In genomic region chr17:17665255-17665654, GRCh38 we compare ENCODE assay signal across 25 cellular contexts. TPM values are rescaled to one million over a fixed set of nuclear protein-coding genes. Genes with fewer than 3 reads are reported as not detected.
DNase-seq lines count a peak whose midpoint lies in the region; ATAC-seq, FAIRE-seq and TF ChIP-seq lines count a peak whose summit lies in the region.
"Had no signal": no experiment of that assay in that cellular context is flagged by ENCODE, and none has a peak within 500 bp of the region (broad histone marks: within the 10 kb centered on the region; RNA-seq: fewer than 3 reads in every experiment).

No MANE protein-coding gene starts in this region.

- no TSS peak for BruUV-seq in OCI-LY7 (replicated peaks; lab: Mats Ljungman, UMichigan)
- BruUV-seq in K562 (replicated peaks; lab: Mats Ljungman, UMichigan): no TSS peak

- H3K4me2 ChIP-seq in OCI-LY7 (ENCODE audit: low read length) (no peak overlapping the region), K562 (ENCODE audit: insufficient read depth, low read length) (no peak overlapping the region)
- H3K4me2 ChIP-seq: A549 had no signal

- POLR2A ChIA-PET in OCI-LY7 (lab: Charles Lee) (interaction anchor here (0.5 to 1.5 kb wide), 4 partner anchors 15 to 263 kb away, joined by 3 to 6 read pairs (median 4); no protein-coding TSS in a partner anchor), K562 (lab: Yijun Ruan, JAX) (interaction anchor here (0.6 to 0.8 kb wide), 2 partner anchors 10 to 95 kb away, joined by 3 to 6 read pairs; no protein-coding TSS in a partner anchor)

- H3K36me3 Mint-ChIP-seq in nephron progenitor cell (ENCODE audit: low read depth) (no peaks in the 10 kb centered on the region), osteocyte (ENCODE audit: unreplicated experiment) (no peaks in the 10 kb centered on the region)
- H3K36me3 Mint-ChIP-seq in activated naive CD8-positive, alpha-beta T cell treated with anti-CD3 and anti-CD28 coated beads, Interleukin-2, amount 50 U/mL, for 24 hours (ENCODE audit: low read depth): no peaks in the 10 kb centered on the region
- H3K36me3 Mint-ChIP-seq: CD8-positive, alpha-beta T cell had no signal

- no peak for TF ChIP-seq POLR2A in GM12891 (IDR thresholded peaks at IDR 0.05; ENCODE audit: low read depth, low read length)
- no peak for TF ChIP-seq POLR2A in K562 (conservative IDR thresholded peaks at IDR 0.05)

- H3K9me2 ChIP-seq in OCI-LY7 (ENCODE audit: insufficient read depth, low read length): no peaks in the 10 kb centered on the region

- peaks cover 4% of the 10 kb centered on the region for H3K9me3 Mint-ChIP-seq in nephron progenitor cell
- H3K9me3 Mint-ChIP-seq in activated naive CD8-positive, alpha-beta T cell treated with anti-CD3 and anti-CD28 coated beads, Interleukin-2, amount 50 U/mL, for 24 hours: no peaks in the 10 kb centered on the region
- no peaks in the 10 kb centered on the region for H3K9me3 Mint-ChIP-seq in osteocyte (ENCODE audit: unreplicated experiment)
- H3K9me3 Mint-ChIP-seq: CD4-positive, alpha-beta T cell; CD8-positive, alpha-beta T cell had no signal

- no peak for TF ChIP-seq EP300 in K562 (IDR thresholded peaks at IDR 0.05; ENCODE audit: low read length)

- H3K4me3 ChIP-seq in OCI-LY7 (ENCODE audit: low read depth, low read length, poor library complexity, severe bottlenecking) (no peak overlapping the region), K562 (no peak overlapping the region)
- H3K4me3 ChIP-seq in effector memory CD4-positive, alpha-beta T cell (ENCODE audit: insufficient read depth, low read depth, low read length, poor library complexity, severe bottlenecking): no peak overlapping the region
- H3K4me3 ChIP-seq: A549; BLaER1 treated with 17β-estradiol and CSF1 and Interleukin-3, amounts not matched to agents 10 nM and 100 nM had no signal

- no peak for TF ChIP-seq RAD21 in K562 (CRISPR knock-in tag; conservative IDR thresholded peaks at IDR 0.05 in 1 of 2, IDR thresholded peaks at IDR 0.05 in 1 of 2)

- FAIRE-seq in GM12891 (lab: Jason Lieb, UNC): peak; percentile 33
- no peak for FAIRE-seq in K562 (lab: Jason Lieb, UNC)
- FAIRE-seq: A549, D721Med, G401.6, GM12892, GM18507, GM19239 had no signal

- in situ Hi-C loops in K562 (cut with MboI): no loop called here

- H3K27ac ChIP-seq in OCI-LY7 (ENCODE audit: low read depth, low read length, poor library complexity, severe bottlenecking) (no peak overlapping the region), K562 (ENCODE audit: extremely low read depth, low read depth, low read length) (no peak overlapping the region)
- no peak overlapping the region for H3K27ac ChIP-seq in effector memory CD4-positive, alpha-beta T cell (ENCODE audit: insufficient read depth, low read length, poor library complexity, severe bottlenecking)
- H3K27ac ChIP-seq: 22Rv1; A549; BLaER1 treated with 17β-estradiol and CSF1 and Interleukin-3, amounts not matched to agents 10 nM and 100 nM; C4-2B had no signal

- peaks cover 39% of the 10 kb centered on the region for H3K4me1 Mint-ChIP-seq in nephron progenitor cell
- H3K4me1 Mint-ChIP-seq in activated naive CD8-positive, alpha-beta T cell treated with anti-CD3 and anti-CD28 coated beads, Interleukin-2, amount 50 U/mL, for 24 hours: peaks cover 22% of the 10 kb centered on the region
- peaks cover 8% of the 10 kb centered on the region for H3K4me1 Mint-ChIP-seq in osteocyte (ENCODE audit: unreplicated experiment)

- intact Hi-C loops in OCI-LY7 (cut with micrococcal nuclease; ENCODE audit: unreplicated experiment): no loop called here
- intact Hi-C loops in K562 (cut with micrococcal nuclease): no loop called here

- no peak for ATAC-seq in K562
- no peak for ATAC-seq in activated naive CD8-positive, alpha-beta T cell treated with anti-CD3 and anti-CD28 coated beads, Interleukin-2, amount 50 U/mL, for 24 hours
- ATAC-seq: CD8-positive, alpha-beta T cell had no signal

- no peaks in the 10 kb centered on the region for H3K9me1 ChIP-seq in K562 (ENCODE audit: control insufficient read depth, insufficient read depth, low read length)

- DNase-seq in GM12891 (ENCODE audit: insufficient read length, low spot score): no peak
- no peak for DNase-seq in OCI-LY7 (ENCODE audit: low spot score)
- no peak for DNase-seq in K562 (ENCODE audit: extremely low read depth in 1 of 4, low spot score in 3 of 4)
- no peak for DNase-seq in nephron progenitor cell
- no peak for DNase-seq in activated naive CD8-positive, alpha-beta T cell treated with anti-CD3 and anti-CD28 coated beads, Interleukin-2, amount 50 U/mL, for 24 hours
- DNase-seq in effector memory CD4-positive, alpha-beta T cell: no peak
- DNase-seq in NCI-H128 (lab: John Stamatoyannopoulos, UW; ENCODE audit: unreplicated experiment): no peak
- DNase-seq in osteocyte (ENCODE audit: extremely low spot score, unreplicated experiment): no peak
- DNase-seq: AML-193; Caco-2; Calu3; CD4-positive, alpha-beta T cell; CD8-positive, alpha-beta T cell; DMS79 treated with DMSO at 0.1 percent for 48 hours; GF-D8 had no signal

- H3K79me2 ChIP-seq in OCI-LY7 (ENCODE audit: insufficient read depth, low read depth, low read length): no peaks in the 10 kb centered on the region
- H3K79me2 ChIP-seq in K562 (ENCODE audit: control insufficient read depth, insufficient read depth, low read length): no peaks in the 10 kb centered on the region

- no peak overlapping the region for H3K27ac Mint-ChIP-seq in nephron progenitor cell
- no peak overlapping the region for H3K27ac Mint-ChIP-seq in activated naive CD8-positive, alpha-beta T cell treated with anti-CD3 and anti-CD28 coated beads, Interleukin-2, amount 50 U/mL, for 24 hours
- no peak overlapping the region for H3K27ac Mint-ChIP-seq in osteocyte (ENCODE audit: unreplicated experiment)
- H3K27ac Mint-ChIP-seq: B cell; CD4-positive, alpha-beta T cell; CD8-positive, alpha-beta T cell had no signal

- CTCF ChIA-PET in OCI-LY7 (lab: Charles Lee; ENCODE audit: unreplicated experiment) (interaction anchor here (0.5 kb wide), 1 partner anchor 68 kb away, joined by 3 read pairs; no protein-coding TSS in a partner anchor), K562 (lab: Yijun Ruan, JAX; ENCODE audit: low intra/inter-chr PET ratio) (no interaction called here)

- no peaks in the 10 kb centered on the region for H3K9me3 ChIP-seq in OCI-LY7 (ENCODE audit: low read length)
- no peaks in the 10 kb centered on the region for H3K9me3 ChIP-seq in K562 (replicated peaks; ENCODE audit: control insufficient read depth, insufficient read depth, low read depth, low read length)
- no peaks in the 10 kb centered on the region for H3K9me3 ChIP-seq in effector memory CD4-positive, alpha-beta T cell (ENCODE audit: control insufficient read depth, low read length)
- H3K9me3 ChIP-seq: A549; BLaER1 treated with 17β-estradiol and CSF1 and Interleukin-3, amounts not matched to agents 10 nM and 100 nM; Caco-2 had no signal

- H3K36me3 ChIP-seq in OCI-LY7 (ENCODE audit: insufficient read depth, low read length) (no peaks in the 10 kb centered on the region), K562 (ENCODE audit: control insufficient read depth, insufficient read depth, low read length) (no peaks in the 10 kb centered on the region)
- no peaks in the 10 kb centered on the region for H3K36me3 ChIP-seq in effector memory CD4-positive, alpha-beta T cell (ENCODE audit: control insufficient read depth, insufficient read depth, low read length)
- H3K36me3 ChIP-seq: BLaER1 treated with 17β-estradiol and CSF1 and Interleukin-3, amounts not matched to agents 10 nM and 100 nM had no signal

- TF ChIP-seq CTCF in OCI-LY7 (conservative IDR thresholded peaks at IDR 0.05; ENCODE audit: low read length) (no peak), K562 (IDR thresholded peaks at IDR 0.05 in 2 of 3, conservative IDR thresholded peaks at IDR 0.05 in 1 of 3; ENCODE audit: insufficient read depth in 2 of 3, low read depth in 1 of 3, low read length in 3 of 3) (no peak), nephron progenitor cell (IDR thresholded peaks at IDR 0.05) (no peak), osteocyte (IDR thresholded peaks at IDR 0.05) (no peak)

- H3K9ac ChIP-seq in K562 (ENCODE audit: insufficient read depth in 1 of 2, low read depth in 2 of 2, low read length in 2 of 2): no peak overlapping the region
- H3K9ac ChIP-seq: BLaER1 treated with 17β-estradiol and CSF1 and Interleukin-3, amounts not matched to agents 10 nM and 100 nM had no signal

- WGBS in K562 (ENCODE audit: insufficient coverage, low coverage, missing lambda C conversion rate): 55% methylated on average over 5 of the region's 6 CpGs

- H3K27me3 ChIP-seq in K562 (ENCODE audit: control insufficient read depth in 2 of 2, insufficient read depth in 2 of 2, low read length in 2 of 2): no peaks in the 10 kb centered on the region
- H3K27me3 ChIP-seq in effector memory CD4-positive, alpha-beta T cell (replicated peaks; ENCODE audit: control insufficient read depth, insufficient read depth, low read length, poor library complexity, severe bottlenecking): no peaks in the 10 kb centered on the region
- H3K27me3 ChIP-seq: BLaER1 treated with 17β-estradiol and CSF1 and Interleukin-3, amounts not matched to agents 10 nM and 100 nM had no signal

- H3K27me3 Mint-ChIP-seq in nephron progenitor cell (ENCODE audit: low read depth, poor library complexity) (peaks cover 7% of the 10 kb centered on the region), osteocyte (ENCODE audit: unreplicated experiment) (no peaks in the 10 kb centered on the region)
- no peaks in the 10 kb centered on the region for H3K27me3 Mint-ChIP-seq in activated naive CD8-positive, alpha-beta T cell treated with anti-CD3 and anti-CD28 coated beads, Interleukin-2, amount 50 U/mL, for 24 hours
- H3K27me3 Mint-ChIP-seq: B cell; CD4-positive, alpha-beta T cell had no signal

- H2AFZ ChIP-seq in OCI-LY7 (ENCODE audit: low read length): peak overlapping the region; percentile 44; the same call in 1 of the 2 replicates
- H2AFZ ChIP-seq in K562 (ENCODE audit: low read depth, low read length): no peak overlapping the region

- peak overlapping the region; percentile 42 for H3K4me3 Mint-ChIP-seq in nephron progenitor cell
- H3K4me3 Mint-ChIP-seq in activated naive CD8-positive, alpha-beta T cell treated with anti-CD3 and anti-CD28 coated beads, Interleukin-2, amount 50 U/mL, for 24 hours: no peak overlapping the region
- H3K4me3 Mint-ChIP-seq in osteocyte (ENCODE audit: unreplicated experiment): no peak overlapping the region
- H3K4me3 Mint-ChIP-seq: B cell; CD4-positive, alpha-beta T cell; CD8-positive, alpha-beta T cell had no signal

- H4K20me1 ChIP-seq in OCI-LY7 (ENCODE audit: insufficient read depth, low read length): no peaks in the 10 kb centered on the region
- no peaks in the 10 kb centered on the region for H4K20me1 ChIP-seq in K562 (replicated peaks; ENCODE audit: control insufficient read depth, insufficient read depth, low read length)
- H4K20me1 ChIP-seq: BLaER1 treated with 17β-estradiol and CSF1 and Interleukin-3, amounts not matched to agents 10 nM and 100 nM had no signal

- H3K4me1 ChIP-seq in OCI-LY7 (ENCODE audit: insufficient read depth, low read length, poor library complexity, severe bottlenecking) (peaks cover 77% of the 10 kb centered on the region), K562 (replicated peaks in 1 of 2; ENCODE audit: control insufficient read depth in 2 of 2, insufficient read depth in 2 of 2, low read length in 2 of 2) (peaks cover 9 to 28% of the 10 kb centered on the region in 2 experiments; a peak in 4 of 5 replicates)
- peaks cover 7% of the 10 kb centered on the region for H3K4me1 ChIP-seq in effector memory CD4-positive, alpha-beta T cell (ENCODE audit: control insufficient read depth, insufficient read depth, low read length, poor library complexity, severe bottlenecking)

RNA-seq across cellular contexts. Expression of gene RAI1, which starts 16.0 kb away (rescaled TPM):
- 7.1 TPM for polyA plus RNA-seq in GM12891 (2012; ENCODE audit: low read depth, missing spikeins)
- total RNA-seq in OCI-LY7 (2014; rRNA removed; shearing (Covaris generic)): 17.1 and 20.1 TPM in 2 replicates
- total RNA-seq in OCI-LY7 (2022): 49.4 and 54.3 TPM in 2 replicates
- 33.0 and 41.0 TPM in 2 replicates for total RNA-seq in K562 (2011; cell fraction: chromatin; rRNA removed; ENCODE audit: low replicate concordance)
- 18.6 and 19.2 TPM in 2 replicates for total RNA-seq in K562 (2011; cell fraction: nucleolus; rRNA removed)
- total RNA-seq in K562 (2011; cell fraction: nucleoplasm; rRNA removed): 22.3 and 33.5 TPM in 2 replicates
- total RNA-seq in K562 (2014; rRNA removed): 5.5 and 10.0 TPM in 2 replicates
- 5.1 and 5.5 TPM in 2 replicates for total RNA-seq in K562 (2014; rRNA removed; fragmentation: Illumina TruSeq; extraction: Trizol)
- total RNA-seq in K562 (2015; rRNA removed; fragmentation: Illumina TruSeq; extraction: Trizol): 6.6 and 6.8 TPM in 2 replicates
- 19.9 and 20.4 TPM in 2 replicates for total RNA-seq in K562 (2021)
- polyA plus RNA-seq in K562 (2011; rRNA removed): 3.7 and 3.8 TPM in 2 replicates
- polyA plus RNA-seq in K562 (2011; cell fraction: cytosol; rRNA removed): 2.2 and 3.1 TPM in 2 replicates
- polyA plus RNA-seq in K562 (2011; cell fraction: nucleus; rRNA removed): 7.1 and 11.1 TPM in 2 replicates
- 8.0 and 9.8 TPM in 2 replicates for polyA plus RNA-seq in K562 (2012)
- 6.6 and 8.6 TPM in 2 replicates for polyA plus RNA-seq in K562 (2014; fragmentation: Illumina TruSeq; extraction: Trizol)
- 1 to 10 TPM in 1 of 2 experiments, under 1 TPM in 1; 0.68 to 1.5 TPM for polyA plus RNA-seq in K562 (2014; fragmentation: Nextera tagmentation; extraction: Ambion mirVana)
- polyA plus RNA-seq in K562 (2014; rRNA removed): 10.0 and 11.9 TPM in 2 replicates
- 2.4 and 3.1 TPM in 2 replicates for polyA minus RNA-seq in K562 (2011; rRNA and poly(A)+ RNA removed)
- 5.2 and 6.3 TPM in 2 replicates for polyA minus RNA-seq in K562 (2011; cell fraction: cytosol; rRNA and poly(A)+ RNA removed)
- polyA minus RNA-seq in K562 (2011; cell fraction: nucleus; rRNA and poly(A)+ RNA removed): 3.5 and 4.8 TPM in 2 replicates
- total RNA-seq in osteocyte: 40.0 and 40.1 TPM in 2 replicates
